Comparison of ENCODE assay signal across 8 cellular contexts in genomic region chr19:52688931-52689796, GRCh38. TPM values are rescaled to one million over a fixed set of nuclear protein-coding genes. Genes with fewer than 3 reads are reported as not detected.
DNase-seq lines count a peak whose midpoint lies in the region; ATAC-seq and TF ChIP-seq lines count a peak whose summit lies in the region.
"Not testable (repeated sequence)": the region's sequence is repeated elsewhere in the genome, so short reads cannot be mapped to it uniquely, and the experiment has no call there.

No MANE protein-coding gene starts in this region.

- not testable (repeated sequence) for H3K36me3 ChIP-seq in ACC112 (ENCODE audit: insufficient read depth, low read length); H7 (replicated peaks; ENCODE audit: control insufficient read depth, insufficient read depth, low read length); breast epithelium; mucosa of rectum (ENCODE audit: control insufficient read depth in 2 of 2, insufficient read depth in 2 of 2, low read length in 2 of 2); skeletal muscle tissue (ENCODE audit: control insufficient read depth in 3 of 3, insufficient read depth in 3 of 3, low read length in 3 of 3)

- not testable (repeated sequence) for DNase-seq in H7; activated B cell treated with CpG ODN at 0.5 μM for 24 hours; breast epithelium (ENCODE audit: low spot score in 2 of 2)
- DNase-seq in NCI-H2171 treated with DMSO at 0.1 percent for 48 hours (lab: John Stamatoyannopoulos, UW) = peak; percentile 3
- DNase-seq in foreskin fibroblast = peak in 1 of 2 donors; percentile 11

- not testable (repeated sequence) for H3K9me3 Mint-ChIP-seq in activated B cell treated with CpG ODN at 0.5 μM for 24 hours

- not testable (repeated sequence) for ATAC-seq in activated B cell treated with CpG ODN at 0.5 μM for 24 hours (ENCODE audit: low read depth)

- peaks cover 30% of the 10 kb centered on the region for H3K79me2 ChIP-seq in ACC112 (ENCODE audit: control insufficient read depth, insufficient read depth, low read length, unreplicated experiment)

- intact Hi-C loops in activated B cell treated with CpG ODN at 0.5 μM for 24 hours (cut with micrococcal nuclease); breast epithelium (cut with DNase I; ENCODE audit: low total_unique reads): not testable (repeated sequence)

- not testable (repeated sequence) for TF ChIP-seq POLR2A in breast epithelium (IDR thresholded peaks at IDR 0.05)

- TF ChIP-seq CTCF in activated B cell treated with CpG ODN at 0.5 μM for 24 hours (IDR thresholded peaks at IDR 0.05); breast epithelium (IDR thresholded peaks at IDR 0.05); foreskin fibroblast (IDR thresholded peaks at IDR 0.05; ENCODE audit: low read depth, low read length): not testable (repeated sequence)

- H3K4me3 Mint-ChIP-seq in activated B cell treated with CpG ODN at 0.5 μM for 24 hours = peak overlapping the region; percentile 98

- not testable (repeated sequence) for H3K9me3 ChIP-seq in breast epithelium; mucosa of rectum (ENCODE audit: control insufficient read depth in 2 of 2, low read length in 2 of 2); skeletal muscle tissue (ENCODE audit: control insufficient read depth in 3 of 3, low read length in 3 of 3)

- not testable (repeated sequence) for H2AFZ ChIP-seq in ACC112 (ENCODE audit: low read length, unreplicated experiment)

- H3K9ac ChIP-seq in mucosa of rectum (ENCODE audit: low read depth in 1 of 2, low read length in 2 of 2) (peak overlapping the region in 1 of 2 donors; percentile 72), skeletal muscle tissue (ENCODE audit: low read depth in 1 of 3, low read length in 3 of 3) (peak overlapping the region in 2 of 3 donors; percentile 79 to 81)

- H3K27ac ChIP-seq in ACC112 (ENCODE audit: low read depth, low read length); skeletal muscle tissue (ENCODE audit: low read depth, low read length): not testable (repeated sequence)
- H3K27ac ChIP-seq in breast epithelium (peak overlapping the region; percentile 96), mucosa of rectum (ENCODE audit: low read depth in 2 of 2, low read length in 2 of 2) (peak overlapping the region in 1 of 2 donors; percentile 81)

- peak overlapping the region; percentile 93 for H3K27ac Mint-ChIP-seq in activated B cell treated with CpG ODN at 0.5 μM for 24 hours

- H3K4me1 ChIP-seq in ACC112 (ENCODE audit: control insufficient read depth, insufficient read depth, low read length, unreplicated experiment); breast epithelium; mucosa of rectum (ENCODE audit: control insufficient read depth in 2 of 2, insufficient read depth in 2 of 2, low read length in 2 of 2): not testable (repeated sequence)
- peaks cover 8 to 13% (median 11%) of the 10 kb centered on the region in 3 donors for H3K4me1 ChIP-seq in skeletal muscle tissue (ENCODE audit: control insufficient read depth in 3 of 3, insufficient read depth in 3 of 3, low read length in 3 of 3)

- CTCF ChIA-PET in activated B cell treated with CpG ODN at 0.5 μM for 24 hours (lab: Charles Lee) = not testable (repeated sequence)

- H3K4me1 Mint-ChIP-seq in activated B cell treated with CpG ODN at 0.5 μM for 24 hours = peaks cover 32% of the 10 kb centered on the region

- POLR2A ChIA-PET in activated B cell treated with CpG ODN at 0.5 μM for 24 hours (lab: Charles Lee) = interaction anchor here (0.7 kb wide), 1 partner anchor 45 kb away, joined by 7 read pairs; no protein-coding TSS in a partner anchor

- peaks cover 14% of the 10 kb centered on the region for H3K36me3 Mint-ChIP-seq in activated B cell treated with CpG ODN at 0.5 μM for 24 hours (ENCODE audit: low read depth)

- H3K4me3 ChIP-seq in ACC112 (ENCODE audit: low read depth, low read length) (peak overlapping the region; percentile 95), H7 (ENCODE audit: insufficient read depth, low read depth, low read length) (peak overlapping the region; percentile 70; the same call in 1 of the 2 replicates), breast epithelium (peak overlapping the region; percentile 63 to 81 (median 65)), foreskin fibroblast (ENCODE audit: low read depth in 1 of 2, low read length in 2 of 2) (peak overlapping the region; percentile 72 to 98), mucosa of rectum (ENCODE audit: low read length in 2 of 2) (peak overlapping the region; percentile 74 to 95), skeletal muscle tissue (ENCODE audit: low read length in 3 of 3) (peak overlapping the region; percentile 77 to 89 (median 78))

- not testable (repeated sequence) for H3K27me3 ChIP-seq in ACC112 (ENCODE audit: insufficient read depth, low read length); H7 (ENCODE audit: control insufficient read depth, insufficient read depth, low read length); breast epithelium; mucosa of rectum (ENCODE audit: control insufficient read depth in 2 of 2, insufficient read depth in 2 of 2, low read length in 2 of 2); skeletal muscle tissue (ENCODE audit: control insufficient read depth in 3 of 3, insufficient read depth in 3 of 3, low read length in 3 of 3)

- H3K27me3 Mint-ChIP-seq in activated B cell treated with CpG ODN at 0.5 μM for 24 hours = not testable (repeated sequence)

RNA-seq across cellular contexts. Expression of gene ZNF611, which starts 45.7 kb away (rescaled TPM):
- total RNA-seq in H7 (2014; rRNA removed; shearing (Covaris generic)) = 10.0 and 10.7 TPM in 2 replicates
- 33.5 and 41.9 TPM in 2 replicates for total RNA-seq in activated B cell treated with CpG ODN at 0.5 μM for 24 hours
- total RNA-seq in breast epithelium = 10 to 100 TPM; 11.8 to 23.0 (median 16.7) TPM
- 9.4 TPM for total RNA-seq in skeletal muscle tissue

RNA-seq across cellular contexts. Expression of gene ZNF83, which starts 51.0 kb away (rescaled TPM):
- total RNA-seq in H7 (2014; rRNA removed; shearing (Covaris generic)) = 16.5 and 35.1 TPM in 2 replicates
- 42.3 and 49.4 TPM in 2 replicates for total RNA-seq in activated B cell treated with CpG ODN at 0.5 μM for 24 hours
- total RNA-seq in breast epithelium = 100 to 1,000 TPM in 1 of 3 donors, 10 to 100 TPM in 2; 61.0 to 120 (median 71.8) TPM
- 29.2 TPM for total RNA-seq in skeletal muscle tissue
